In the genomic region with DNA sequence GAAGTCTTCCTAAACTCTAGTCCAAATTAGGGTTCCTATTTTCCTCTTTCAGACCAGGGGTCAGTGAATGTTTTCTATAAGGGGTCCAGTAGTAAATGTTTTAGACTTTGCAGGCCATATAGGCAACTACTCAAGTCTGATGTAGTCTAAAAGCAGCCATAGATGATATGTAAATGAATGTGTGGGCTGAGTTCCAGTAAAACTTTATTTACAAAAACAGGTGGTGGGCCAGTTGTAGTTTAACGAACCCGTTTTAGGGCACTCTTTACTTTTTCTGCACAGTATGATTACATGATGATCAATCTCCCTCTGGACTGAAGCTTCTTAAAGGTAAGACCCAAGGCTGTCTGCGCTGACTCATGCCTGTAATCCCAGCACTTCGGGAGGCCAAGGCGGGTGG, we compare ENCODE assay signal across 19 cellular contexts.
DNase-seq lines count a peak whose midpoint lies in the region; ATAC-seq and FAIRE-seq lines count a peak whose summit lies in the region.
"Had no signal": no experiment of that assay in that cellular context is flagged by ENCODE, and none has a peak within 500 bp of the region (broad histone marks: within the 10 kb centered on the region; RNA-seq: fewer than 3 reads in every experiment).

No MANE protein-coding gene starts in this region.

- CTCF ChIA-PET in activated CD4-positive, alpha-beta T cell treated with anti-CD3 and anti-CD28 coated beads, Interleukin-2, amount 10 ng/mL, durations not matched to agents 7 days and 5 days (lab: Charles Lee): interaction anchor here (1.1 to 1.2 kb wide), 2 partner anchors 10 kb away, joined by 3 read pairs; no protein-coding TSS in a partner anchor
- CTCF ChIA-PET in activated CD8-positive, alpha-beta T cell treated with anti-CD3 and anti-CD28 coated beads, Interleukin-2, amount 10 ng/mL, durations not matched to agents 7 days and 5 days (lab: Charles Lee): no interaction called here

- peaks cover 11% of the 10 kb centered on the region for H3K9me3 Mint-ChIP-seq in activated CD4-positive, alpha-beta T cell treated with anti-CD3 and anti-CD28 coated beads, Interleukin-2, amount 10 ng/mL, durations not matched to agents 7 days and 5 days
- H3K9me3 Mint-ChIP-seq in activated CD8-positive, alpha-beta T cell treated with anti-CD3 and anti-CD28 coated beads, Interleukin-2, amount 10 ng/mL, durations not matched to agents 7 days and 5 days (ENCODE audit: insufficient read depth): peaks cover 19% of the 10 kb centered on the region
- peaks cover 0 to 6% (median 2%) of the 10 kb centered on the region in 9 donors for H3K9me3 Mint-ChIP-seq in naive thymus-derived CD8-positive, alpha-beta T cell

- POLR2A ChIA-PET in activated CD4-positive, alpha-beta T cell treated with anti-CD3 and anti-CD28 coated beads, Interleukin-2, amount 10 ng/mL, durations not matched to agents 7 days and 5 days (lab: Charles Lee): no interaction called here
- POLR2A ChIA-PET in activated CD8-positive, alpha-beta T cell treated with anti-CD3 and anti-CD28 coated beads, Interleukin-2, amount 10 ng/mL, durations not matched to agents 7 days and 5 days (lab: Charles Lee): interaction anchor here (0.7 kb wide), 1 partner anchor 13 kb away, joined by 3 read pairs; no protein-coding TSS in a partner anchor
- POLR2A ChIA-PET in naive thymus-derived CD8-positive, alpha-beta T cell (lab: Charles Lee): interaction anchor here (1.3 kb wide), 1 partner anchor 13 kb away, joined by 3 read pairs; no protein-coding TSS in a partner anchor

- peak; percentile 41 for FAIRE-seq in GM18507 (lab: Jason Lieb, UNC)
- no peak for FAIRE-seq in frontal cortex (lab: Jason Lieb, UNC)
- FAIRE-seq: endothelial cell of umbilical vein, HTR-8/SVneo had no signal

- peak overlapping the region; percentile 21 for H3K27ac Mint-ChIP-seq in activated CD4-positive, alpha-beta T cell treated with anti-CD3 and anti-CD28 coated beads, Interleukin-2, amount 10 ng/mL, durations not matched to agents 7 days and 5 days
- peak overlapping the region; percentile 17 for H3K27ac Mint-ChIP-seq in activated CD8-positive, alpha-beta T cell treated with anti-CD3 and anti-CD28 coated beads, Interleukin-2, amount 10 ng/mL, durations not matched to agents 7 days and 5 days
- peak overlapping the region in 7 of 10 donors; percentile 14 to 92 (median 56) for H3K27ac Mint-ChIP-seq in naive thymus-derived CD8-positive, alpha-beta T cell
- H3K27ac Mint-ChIP-seq: activated naive CD8-positive, alpha-beta T cell had no signal

- peaks cover 40% of the 10 kb centered on the region for H3K36me3 Mint-ChIP-seq in activated CD4-positive, alpha-beta T cell treated with anti-CD3 and anti-CD28 coated beads, Interleukin-2, amount 10 ng/mL, durations not matched to agents 7 days and 5 days (ENCODE audit: low read depth)
- peaks cover 22% of the 10 kb centered on the region for H3K36me3 Mint-ChIP-seq in activated CD8-positive, alpha-beta T cell treated with anti-CD3 and anti-CD28 coated beads, Interleukin-2, amount 10 ng/mL, durations not matched to agents 7 days and 5 days (ENCODE audit: low read depth)
- H3K36me3 Mint-ChIP-seq in naive thymus-derived CD8-positive, alpha-beta T cell: peaks cover 0 to 10% (median 0%) of the 10 kb centered on the region in 3 donors

- no peak overlapping the region for H3K4me3 Mint-ChIP-seq in activated CD4-positive, alpha-beta T cell treated with anti-CD3 and anti-CD28 coated beads, Interleukin-2, amount 10 ng/mL, durations not matched to agents 7 days and 5 days
- H3K4me3 Mint-ChIP-seq in activated CD8-positive, alpha-beta T cell treated with anti-CD3 and anti-CD28 coated beads, Interleukin-2, amount 10 ng/mL, durations not matched to agents 7 days and 5 days: no peak overlapping the region
- H3K4me3 Mint-ChIP-seq in naive thymus-derived CD8-positive, alpha-beta T cell: no peak overlapping the region
- H3K4me3 Mint-ChIP-seq: activated naive CD8-positive, alpha-beta T cell had no signal

- ATAC-seq in activated CD8-positive, alpha-beta T cell treated with anti-CD3 and anti-CD28 coated beads, Interleukin-2, amount 10 ng/mL, durations not matched to agents 7 days and 5 days: no peak
- no peak for ATAC-seq in naive thymus-derived CD8-positive, alpha-beta T cell

- no peak for DNase-seq in activated CD4-positive, alpha-beta T cell treated with anti-CD3 and anti-CD28 coated beads, Interleukin-2, amount 10 ng/mL, durations not matched to agents 7 days and 5 days
- DNase-seq in activated CD4-positive, alpha-beta T cell treated with anti-CD3 and anti-CD28 coated beads, Interleukin-2, amount 50 U/mL, for 4 hours: no peak
- DNase-seq in GM18507 (ENCODE audit: extremely low spot score, insufficient read length, low read depth) (no peak), NK-92 (lab: John Stamatoyannopoulos, UW; ENCODE audit: unreplicated experiment) (no peak), EL (no peak), frontal cortex (ENCODE audit: low spot score in 2 of 2) (no peak)
- no peak for DNase-seq in activated CD8-positive, alpha-beta T cell treated with anti-CD3 and anti-CD28 coated beads, Interleukin-2, amount 10 ng/mL, durations not matched to agents 7 days and 5 days
- DNase-seq in naive thymus-derived CD8-positive, alpha-beta T cell: no peak
- DNase-seq: BE2C, mesenchymal stem cell, MV-4-11, NCI-H146, NCI-H524 treated with DMSO at 0.1 percent for 48 hours, occipital lobe, SJCRH30, upper lobe of left lung had no signal

- no peaks in the 10 kb centered on the region for H3K27me3 Mint-ChIP-seq in activated CD4-positive, alpha-beta T cell treated with anti-CD3 and anti-CD28 coated beads, Interleukin-2, amount 10 ng/mL, durations not matched to agents 7 days and 5 days
- no peaks in the 10 kb centered on the region for H3K27me3 Mint-ChIP-seq in activated CD8-positive, alpha-beta T cell treated with anti-CD3 and anti-CD28 coated beads, Interleukin-2, amount 10 ng/mL, durations not matched to agents 7 days and 5 days (ENCODE audit: low read depth)
- no peaks in the 10 kb centered on the region for H3K27me3 Mint-ChIP-seq in naive thymus-derived CD8-positive, alpha-beta T cell
- H3K27me3 Mint-ChIP-seq: activated naive CD8-positive, alpha-beta T cell had no signal

- H3K4me1 Mint-ChIP-seq in activated CD4-positive, alpha-beta T cell treated with anti-CD3 and anti-CD28 coated beads, Interleukin-2, amount 10 ng/mL, durations not matched to agents 7 days and 5 days: peaks cover 92% of the 10 kb centered on the region
- H3K4me1 Mint-ChIP-seq in activated CD8-positive, alpha-beta T cell treated with anti-CD3 and anti-CD28 coated beads, Interleukin-2, amount 10 ng/mL, durations not matched to agents 7 days and 5 days (ENCODE audit: low read depth): peaks cover 84% of the 10 kb centered on the region
- H3K4me1 Mint-ChIP-seq in naive thymus-derived CD8-positive, alpha-beta T cell: peaks cover 44 to 85% (median 83%) of the 10 kb centered on the region in 4 donors
